In the genomic region with DNA sequence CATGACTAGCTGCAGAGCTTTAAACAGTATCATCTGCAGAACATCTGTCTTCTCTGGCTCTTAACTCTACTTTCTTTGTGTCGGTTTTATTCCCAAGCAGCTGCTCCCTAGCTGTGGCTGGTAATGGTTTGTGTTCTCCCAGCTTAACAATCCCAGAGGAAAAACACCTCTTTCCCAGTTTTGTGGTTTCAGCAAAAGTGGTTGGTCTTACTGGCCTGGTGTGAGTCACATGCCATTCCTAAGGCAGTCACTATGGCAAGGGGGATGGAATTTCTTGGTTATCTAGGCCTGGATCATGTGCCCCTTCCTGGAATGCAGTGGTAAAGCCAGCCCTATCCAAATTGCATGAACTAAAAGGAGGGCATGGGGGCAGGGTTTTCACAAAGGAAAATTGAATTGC, we compare ENCODE assay signal across 10 cellular contexts. TPM values are rescaled to one million over a fixed set of nuclear protein-coding genes. Genes with fewer than 3 reads are reported as not detected.
DNase-seq lines count a peak whose midpoint lies in the region; ATAC-seq, FAIRE-seq and TF ChIP-seq lines count a peak whose summit lies in the region.
"Had no signal": no experiment of that assay in that cellular context is flagged by ENCODE, and none has a peak within 500 bp of the region (broad histone marks: within the 10 kb centered on the region; RNA-seq: fewer than 3 reads in every experiment).

No MANE protein-coding gene starts in this region.

- no peaks in the 10 kb centered on the region for H3K27me3 Mint-ChIP-seq in nephron (ENCODE audit: low read depth)
- no peaks in the 10 kb centered on the region for H3K27me3 Mint-ChIP-seq in activated naive CD4-positive, alpha-beta T cell treated with anti-CD3 and anti-CD28 coated beads for 36 hours (ENCODE audit: low read depth)

- FAIRE-seq in RCC 7860 (lab: Jason Lieb, UNC), result peak; percentile 99

- no peaks in the 10 kb centered on the region for H3K9me3 Mint-ChIP-seq in nephron
- H3K9me3 Mint-ChIP-seq in activated naive CD4-positive, alpha-beta T cell treated with anti-CD3 and anti-CD28 coated beads for 36 hours, result no peaks in the 10 kb centered on the region

- peaks cover 73% of the 10 kb centered on the region for H3K36me3 Mint-ChIP-seq in nephron (ENCODE audit: low read depth)
- peaks cover 11% of the 10 kb centered on the region for H3K36me3 Mint-ChIP-seq in activated naive CD4-positive, alpha-beta T cell treated with anti-CD3 and anti-CD28 coated beads for 36 hours (ENCODE audit: low read depth)

- peak overlapping the region; percentile 34 to 84 (median 74) for H3K27ac Mint-ChIP-seq in nephron
- no peak overlapping the region for H3K27ac Mint-ChIP-seq in activated naive CD4-positive, alpha-beta T cell treated with anti-CD3 and anti-CD28 coated beads for 36 hours

- H3K4me1 Mint-ChIP-seq in nephron, result peaks cover 11% of the 10 kb centered on the region
- no peaks in the 10 kb centered on the region for H3K4me1 Mint-ChIP-seq in activated naive CD4-positive, alpha-beta T cell treated with anti-CD3 and anti-CD28 coated beads for 36 hours (ENCODE audit: low read depth)

- ATAC-seq in activated CD4-positive, CD25-positive, alpha-beta regulatory T cell treated with anti-CD3 and anti-CD28 coated beads, Interleukin-2, amount 50 U/mL, for 24 hours, result no peak
- ATAC-seq in HG02938 (IDR thresholded peaks at IDR 0.05; ENCODE audit: unreplicated experiment), result no peak

- CTCF ChIA-PET in activated naive CD4-positive, alpha-beta T cell treated with anti-CD3 and anti-CD28 coated beads for 36 hours (lab: Charles Lee), result no interaction called here

- intact Hi-C loops in activated naive CD4-positive, alpha-beta T cell treated with anti-CD3 and anti-CD28 coated beads for 36 hours (cut with micrococcal nuclease), result no loop called here

- no peak overlapping the region for H3K4me3 Mint-ChIP-seq in nephron
- H3K4me3 Mint-ChIP-seq in activated naive CD4-positive, alpha-beta T cell treated with anti-CD3 and anti-CD28 coated beads for 36 hours, result no peak overlapping the region

- peak; percentile 84 for DNase-seq in COLO829 (ENCODE audit: low spot score)
- peak; percentile 98 for DNase-seq in RCC 7860 (ENCODE audit: low spot score)
- peak; percentile 97 for DNase-seq in epithelial cell of proximal tubule (ENCODE audit: low read depth)
- no peak for DNase-seq in activated naive CD4-positive, alpha-beta T cell treated with anti-CD3 and anti-CD28 coated beads for 36 hours
- no peak for DNase-seq in cortex of kidney (lab: John Stamatoyannopoulos, UW)
- DNase-seq: OCI-M1 had no signal

- no peak overlapping the region for H3K4me3 ChIP-seq in epithelial cell of proximal tubule (ENCODE audit: low read depth, low read length)

- TF ChIP-seq CTCF in epithelial cell of proximal tubule (conservative IDR thresholded peaks at IDR 0.05; ENCODE audit: low read depth, low read length), result no peak
- TF ChIP-seq CTCF in nephron (IDR thresholded peaks at IDR 0.05; ENCODE audit: unreplicated experiment in 3 of 3), result no peak

RNA-seq across cellular contexts. Expression of a gene that starts 27.4 kb away (rescaled TPM):
- total RNA-seq in epithelial cell of proximal tubule, result not detected in 2 replicates
- under 1 TPM in 1 of 2 experiments, not detected in 1; 0.10 TPM for total RNA-seq in activated naive CD4-positive, alpha-beta T cell treated with anti-CD3 and anti-CD28 coated beads for 36 hours
- total RNA-seq: skeletal muscle tissue had no signal

RNA-seq across cellular contexts. Expression of a gene that starts 44.3 kb away (rescaled TPM):
- total RNA-seq in epithelial cell of proximal tubule, result not detected in 2 replicates
- 10 to 100 TPM in 1 of 2 experiments, 1 to 10 TPM in 1; 9.9 to 11.4 TPM for total RNA-seq in activated naive CD4-positive, alpha-beta T cell treated with anti-CD3 and anti-CD28 coated beads for 36 hours

RNA-seq across cellular contexts. Expression of a gene that starts 51.8 kb away (rescaled TPM):
- 0.29 TPM in 1 of 2 replicates, not detected in the other for total RNA-seq in epithelial cell of proximal tubule
- total RNA-seq in activated naive CD4-positive, alpha-beta T cell treated with anti-CD3 and anti-CD28 coated beads for 36 hours, result 10 to 100 TPM; 22.0 to 22.5 TPM

Comparison
In these comparisons a context has a peak if more than half of its experiments do, and no peak if none do; other contexts are left out.
1. DNase-seq: peak in COLO829 (single experiment), RCC 7860 (single experiment) and epithelial cell of proximal tubule (single experiment); none in activated naive CD4-positive, alpha-beta T cell treated with anti-CD3 and anti-CD28 coated beads for 36 hours (single experiment) and cortex of kidney (single experiment).
2. RNA of a gene that starts 44.3 kb away (total RNA-seq): 9.9 to 11.4 TPM in activated naive CD4-positive, alpha-beta T cell treated with anti-CD3 and anti-CD28 coated beads for 36 hours; not detected in epithelial cell of proximal tubule; every median in the first group is over 10 times any median in the second.
3. RNA of a gene that starts 51.8 kb away (total RNA-seq): 22.0 to 22.5 TPM in activated naive CD4-positive, alpha-beta T cell treated with anti-CD3 and anti-CD28 coated beads for 36 hours; 0.29 TPM in epithelial cell of proximal tubule; every median in the first group is over 10 times any median in the second.